Comparison of ENCODE assay signal across 23 cellular contexts in genomic region chr11:28104984-28105383, GRCh38. TPM values are rescaled to one million over a fixed set of nuclear protein-coding genes. Genes with fewer than 3 reads are reported as not detected.
A peak's percentile ranks its signal among the peaks of the same experiment; 100 is the strongest.
DNase-seq lines count a peak whose midpoint lies in the region; ATAC-seq and TF ChIP-seq lines count a peak whose summit lies in the region.
"Had no signal": no experiment of that assay in that cellular context is flagged by ENCODE, and none has a peak within 500 bp of the region (broad histone marks: within the 10 kb centered on the region; RNA-seq: fewer than 3 reads in every experiment).

No MANE protein-coding gene starts in this region.

- H3K4me1 ChIP-seq in HEK293 (ENCODE audit: control insufficient read depth, insufficient read depth, low read length) (no peaks in the 10 kb centered on the region), PC-9 (replicated peaks; ENCODE audit: insufficient read depth) (peaks cover 41% of the 10 kb centered on the region), trophoblast cell (ENCODE audit: control insufficient read depth in 1 of 2, insufficient read depth in 2 of 2, low read length in 2 of 2) (no peaks in the 10 kb centered on the region)
- H3K4me1 ChIP-seq: parathyroid adenoma had no signal

- H3K4me2 ChIP-seq in PC-9, result peak overlapping the region; percentile 88
- no peak overlapping the region for H3K4me2 ChIP-seq in trophoblast cell (ENCODE audit: low read length)

- no peak overlapping the region for H2AK5ac ChIP-seq in trophoblast cell (ENCODE audit: low read length)

- no peaks in the 10 kb centered on the region for H3K9me2 ChIP-seq in PC-9 (ENCODE audit: insufficient read depth)

- H3F3A ChIP-seq in PC-9 (ENCODE audit: insufficient read depth, low read depth), result peaks cover 11% of the 10 kb centered on the region; the same call in 1 of the 2 replicates

- H3K14ac ChIP-seq in trophoblast cell (ENCODE audit: low read length), result no peak overlapping the region

- BruUV-seq in PC-9 (replicated peaks; lab: Mats Ljungman, UMichigan), result no TSS peak

- TF ChIP-seq CTCF in AG10803 (conservative IDR thresholded peaks at IDR 0.05; ENCODE audit: low read length) (no peak), HEK293 (tag by site-specific recombination; IDR thresholded peaks at IDR 0.05) (no peak), PC-9 (conservative IDR thresholded peaks at IDR 0.05) (no peak)

- no peak overlapping the region for H3K23ac ChIP-seq in trophoblast cell (ENCODE audit: low read length)

- no peak for ATAC-seq in HG03045 (IDR thresholded peaks at IDR 0.05; ENCODE audit: unreplicated experiment)
- ATAC-seq: activated T-helper 17 cell treated with anti-CD3 and anti-CD28 coated beads, Interleukin-2, amount 50 U/mL, for 72 hours; lower lobe of right lung; mucosa of descending colon had no signal

- intact Hi-C loops in PC-9 (cut with micrococcal nuclease; ENCODE audit: unreplicated experiment), result loop anchor here (5.0 to 10.0 kb wide), 3 partner anchors 240 to 1230 kb away; no protein-coding TSS in a partner anchor

- H3K9ac ChIP-seq in trophoblast cell (ENCODE audit: low read length), result no peak overlapping the region
- H3K9ac ChIP-seq: parathyroid adenoma had no signal

- no peak overlapping the region for H4K12ac ChIP-seq in trophoblast cell (ENCODE audit: low read depth, low read length)

- H3K4ac ChIP-seq in trophoblast cell (ENCODE audit: low read depth, low read length), result no peak overlapping the region

- POLR2A ChIA-PET in HEK293 (lab: Yijun Ruan, JAX), result no interaction called here
- POLR2A ChIA-PET in PC-9 (lab: Charles Lee; ENCODE audit: unreplicated experiment), result interaction anchor here (0.9 kb wide), 1 partner anchor 25 kb away, joined by 3 read pairs; no protein-coding TSS in a partner anchor

- WGBS in trophoblast cell (ENCODE audit: extremely low coverage, insufficient coverage, insufficient read length), result 100% methylated on average over 1 of the region's 2 CpGs

- no peaks in the 10 kb centered on the region for H3K27me3 ChIP-seq in PC-9 (ENCODE audit: insufficient read depth, low read depth)
- no peaks in the 10 kb centered on the region for H3K27me3 ChIP-seq in trophoblast cell (ENCODE audit: insufficient read depth, low read length)
- H3K27me3 ChIP-seq: right atrium auricular region, tibial nerve had no signal

- CTCF ChIA-PET in HEK293 (lab: Yijun Ruan, JAX), result no interaction called here
- CTCF ChIA-PET in PC-9 (lab: Charles Lee), result no interaction called here

- H3K27ac ChIP-seq in HEK293 (ENCODE audit: extremely low read depth, low read depth, low read length), result no peak overlapping the region
- H3K27ac ChIP-seq in PC-9, result no peak overlapping the region
- no peak overlapping the region for H3K27ac ChIP-seq in trophoblast cell (ENCODE audit: low read depth, low read length)
- H3K27ac ChIP-seq: C4-2B, epithelial cell of prostate, lower lobe of right lung, parathyroid adenoma, right atrium auricular region, tibial nerve had no signal

- H2BK12ac ChIP-seq in trophoblast cell (ENCODE audit: low read length), result no peak overlapping the region

- no peaks in the 10 kb centered on the region for H4K20me1 ChIP-seq in PC-9 (ENCODE audit: insufficient read depth)

- H3K9me3 ChIP-seq in HEK293 (ENCODE audit: control insufficient read depth, insufficient read depth, low read depth, low read length), result no peaks in the 10 kb centered on the region
- no peaks in the 10 kb centered on the region for H3K9me3 ChIP-seq in PC-9 (ENCODE audit: insufficient read depth, low read depth)
- H3K9me3 ChIP-seq in trophoblast cell (ENCODE audit: insufficient read depth, low read depth, low read length), result no peaks in the 10 kb centered on the region
- H3K9me3 ChIP-seq: lower lobe of right lung, mucosa of descending colon, right atrium auricular region, tibial nerve had no signal

- no peak overlapping the region for H4K91ac ChIP-seq in trophoblast cell (ENCODE audit: low read depth, low read length)

- DNase-seq in AG10803 (ENCODE audit: low read depth) (peak; percentile 16), PC-9 (no peak), fibroblast of peridontal ligament (ENCODE audit: extremely low read depth) (peak; percentile 45), trophoblast cell (no peak)
- no peak for DNase-seq in stimulated activated CD4-positive, alpha-beta T cell treated with anti-CD3 and anti-CD28 coated beads, Interleukin-2, amount 100 ng/mL, for 48 hours
- DNase-seq: activated CD4-positive, alpha-beta memory T cell treated with anti-CD3 and anti-CD28 coated beads, Interleukin-2, amount 10 ng/mL, durations not matched to agents 7 days and 5 days; activated CD4-positive, alpha-beta T cell treated with anti-CD3 and anti-CD28 coated beads for 1 hour; amygdala; effector CD4-positive, alpha-beta T cell; foreskin fibroblast; lower lobe of right lung; mucosa of descending colon; NCI-H1694; NCI-H2171; NCI-H524 had no signal

- H3K4me3 ChIP-seq in AG10803 (ENCODE audit: low read length) (no peak overlapping the region), HEK293 (ENCODE audit: low read depth, low read length) (no peak overlapping the region), PC-9 (no peak overlapping the region), trophoblast cell (ENCODE audit: low read depth, low read length) (no peak overlapping the region)
- H3K4me3 ChIP-seq: lower lobe of right lung, mucosa of descending colon, right atrium auricular region, tibial nerve had no signal

- H2AFZ ChIP-seq in PC-9 (no peak overlapping the region), trophoblast cell (ENCODE audit: insufficient read depth, low read length, poor library complexity) (no peak overlapping the region)
- H2AFZ ChIP-seq: parathyroid adenoma had no signal

- no peak overlapping the region for H2BK120ac ChIP-seq in trophoblast cell (ENCODE audit: insufficient read depth, low read length, poor library complexity)

- H3K79me1 ChIP-seq in trophoblast cell (ENCODE audit: low read length), result no peaks in the 10 kb centered on the region

- H2BK5ac ChIP-seq in trophoblast cell (ENCODE audit: low read depth, low read length, poor library complexity), result no peak overlapping the region

- H3K18ac ChIP-seq in trophoblast cell (ENCODE audit: low read length), result no peak overlapping the region

- H3K79me2 ChIP-seq in PC-9 (ENCODE audit: low read depth) (peaks cover 94% of the 10 kb centered on the region), trophoblast cell (ENCODE audit: control insufficient read depth, insufficient read depth, low read length, poor library complexity) (peaks cover 3% of the 10 kb centered on the region)
- H3K79me2 ChIP-seq: parathyroid adenoma had no signal

- no peak overlapping the region for H4K8ac ChIP-seq in trophoblast cell (ENCODE audit: low read depth, low read length)

- no peaks in the 10 kb centered on the region for H3K36me3 ChIP-seq in HEK293 (ENCODE audit: control insufficient read depth in 2 of 2, insufficient read depth in 1 of 2, low read length in 2 of 2)
- H3K36me3 ChIP-seq in PC-9 (ENCODE audit: low read depth), result no peaks in the 10 kb centered on the region
- no peaks in the 10 kb centered on the region for H3K36me3 ChIP-seq in trophoblast cell (ENCODE audit: control insufficient read depth in 1 of 2, insufficient read depth in 2 of 2, low read length in 2 of 2)
- H3K36me3 ChIP-seq: lower lobe of right lung, right atrium auricular region, tibial nerve had no signal

TF ChIP-seq in HEK293, 187 proteins besides CTCF, POLR2A, EP300 and RAD21:
- peak; percentile 55 for TF ChIP-seq ZNF629 (tag by site-specific recombination; IDR thresholded peaks at IDR 0.05)
- TF ChIP-seq ZNF184 (tag by site-specific recombination; IDR thresholded peaks at IDR 0.05), result no peak
- no peak for TF ChIP-seq ZNF776 (tag by site-specific recombination; IDR thresholded peaks at IDR 0.05; ENCODE audit: borderline replicate concordance)
- TF ChIP-seq SCRT2 (tag by site-specific recombination; IDR thresholded peaks at IDR 0.05), result no peak

RNA-seq across cellular contexts. Expression of gene KIF18A, which starts 3.0 kb away (rescaled TPM):
- total RNA-seq in PC-9 (2021), result 22.9 and 31.1 TPM in 2 replicates
- polyA plus RNA-seq in trophoblast cell (2013), result 8.5 and 9.5 TPM in 2 replicates

RNA-seq across cellular contexts. Expression of gene METTL15, which starts 3.2 kb away (rescaled TPM):
- total RNA-seq in PC-9 (2021), result 17.9 and 19.9 TPM in 2 replicates
- polyA plus RNA-seq in trophoblast cell (2013), result 5.1 and 6.1 TPM in 2 replicates

Comparison
In these comparisons a context has a peak if more than half of its experiments do, and no peak if none do; other contexts are left out.
1. DNase-seq: peak in AG10803 (single experiment) and fibroblast of peridontal ligament (single experiment); none in PC-9 (0 of 2), stimulated activated CD4-positive, alpha-beta T cell treated with anti-CD3 and anti-CD28 coated beads, Interleukin-2, amount 100 ng/mL, for 48 hours (0 of 2) and trophoblast cell (0 of 2).